ENCODE assay signal across 17 cellular contexts in genomic region chr7:106968160-106968559, GRCh38.
DNase-seq lines count a peak whose midpoint lies in the region; ATAC-seq, FAIRE-seq and TF ChIP-seq lines count a peak whose summit lies in the region.
"Had no signal": no experiment of that assay in that cellular context is flagged by ENCODE, and none has a peak within 500 bp of the region (broad histone marks: within the 10 kb centered on the region; RNA-seq: fewer than 3 reads in every experiment).

No MANE protein-coding gene starts in this region.

- H2AFZ ChIP-seq in neuronal stem cell (ENCODE audit: low read length): peak overlapping the region; percentile 42

- H3K27ac ChIP-seq in endodermal cell (ENCODE audit: low read depth, low read length): no peak overlapping the region
- no peak overlapping the region for H3K27ac ChIP-seq in neuronal stem cell (replicated peaks; ENCODE audit: low read length)

- no peak overlapping the region for H3K4ac ChIP-seq in neuronal stem cell (ENCODE audit: low read length)

- H3K27me3 ChIP-seq in H7 (ENCODE audit: control insufficient read depth, insufficient read depth, low read length): no peaks in the 10 kb centered on the region
- no peaks in the 10 kb centered on the region for H3K27me3 ChIP-seq in endodermal cell (ENCODE audit: control insufficient read depth, insufficient read depth, low read length, poor library complexity, severe bottlenecking)
- H3K27me3 ChIP-seq in neuronal stem cell (ENCODE audit: control insufficient read depth in 3 of 3, insufficient read depth in 3 of 3, low read depth in 1 of 3, low read length in 3 of 3): no peaks in the 10 kb centered on the region

- H2BK12ac ChIP-seq in neuronal stem cell (ENCODE audit: low read length): no peak overlapping the region

- H2AK5ac ChIP-seq in neuronal stem cell (ENCODE audit: low read depth, low read length): no peak overlapping the region

- H4K8ac ChIP-seq in neuronal stem cell (ENCODE audit: low read depth, low read length): no peak overlapping the region

- CTCF ChIA-PET in WTC11 (lab: Charles Lee): interaction anchor here (1.1 kb wide), 1 partner anchor 8 kb away, joined by 4 read pairs; no protein-coding TSS in a partner anchor

- no peaks in the 10 kb centered on the region for H3K4me1 ChIP-seq in endodermal cell (ENCODE audit: control insufficient read depth, insufficient read depth, low read length)
- H3K4me1 ChIP-seq in neuronal stem cell (ENCODE audit: control insufficient read depth in 2 of 2, insufficient read depth in 1 of 2, low read depth in 1 of 2, low read length in 2 of 2): no peaks in the 10 kb centered on the region
- H3K4me1 ChIP-seq: Caco-2 had no signal

- POLR2A ChIA-PET in WTC11 (lab: Charles Lee): no interaction called here

- no peak overlapping the region for H3K23ac ChIP-seq in neuronal stem cell (ENCODE audit: low read depth, low read length, poor library complexity)

- H3K14ac ChIP-seq in neuronal stem cell (ENCODE audit: low read length): no peak overlapping the region

- H3K27me3 Mint-ChIP-seq in WTC11 (ENCODE audit: low read depth) (no peaks in the 10 kb centered on the region; the same call in 1 of the 2 replicates), endodermal cell (ENCODE audit: insufficient read depth) (peaks cover 2% of the 10 kb centered on the region)

- no peak overlapping the region for H2BK15ac ChIP-seq in neuronal stem cell (ENCODE audit: low read length)

- H3K4me1 Mint-ChIP-seq in WTC11 (peaks cover 47% of the 10 kb centered on the region), endodermal cell (no peaks in the 10 kb centered on the region)
- H3K4me1 Mint-ChIP-seq: B cell; CD4-positive, CD25-positive, alpha-beta regulatory T cell; CD8-positive, alpha-beta memory T cell had no signal

- H3K27ac Mint-ChIP-seq in WTC11: peak overlapping the region; percentile 75
- no peak overlapping the region for H3K27ac Mint-ChIP-seq in endodermal cell
- H3K27ac Mint-ChIP-seq: B cell; CD4-positive, CD25-positive, alpha-beta regulatory T cell; CD8-positive, alpha-beta memory T cell had no signal

- no peak overlapping the region for H3K4me2 ChIP-seq in neuronal stem cell (ENCODE audit: insufficient read depth, low read length, poor library complexity, severe bottlenecking)

- no peaks in the 10 kb centered on the region for H3K36me3 Mint-ChIP-seq in WTC11
- H3K36me3 Mint-ChIP-seq in endodermal cell (ENCODE audit: low read depth): no peaks in the 10 kb centered on the region
- H3K36me3 Mint-ChIP-seq: CD4-positive, CD25-positive, alpha-beta regulatory T cell had no signal

- H3K9ac ChIP-seq in endodermal cell (ENCODE audit: extremely low read depth, low read length, poor library complexity, severe bottlenecking) (no peak overlapping the region), neuronal stem cell (ENCODE audit: low read depth, low read length, poor library complexity) (no peak overlapping the region)

- peak; percentile 49 for DNase-seq in H7
- peak; percentile 20 for DNase-seq in WTC11 (ENCODE audit: low spot score)
- peak; percentile 58 for DNase-seq in endodermal cell
- DNase-seq in neuronal stem cell (ENCODE audit: low spot score): no peak
- no peak for DNase-seq in RCC 7860 (ENCODE audit: low spot score)
- no peak for DNase-seq in MV-4-11 (lab: John Stamatoyannopoulos, UW)
- DNase-seq: C1 segment of cervical spinal cord; Caco-2; CD4-positive, CD25-positive, alpha-beta regulatory T cell; CD8-positive, alpha-beta memory T cell had no signal

- peaks cover 4% of the 10 kb centered on the region; the same call in 1 of the 2 replicates for H3K9me3 Mint-ChIP-seq in WTC11
- no peaks in the 10 kb centered on the region for H3K9me3 Mint-ChIP-seq in endodermal cell
- H3K9me3 Mint-ChIP-seq: CD4-positive, CD25-positive, alpha-beta regulatory T cell; CD8-positive, alpha-beta memory T cell had no signal

- ATAC-seq in WTC11 (peak; percentile 73), HG02763 (IDR thresholded peaks at IDR 0.05; ENCODE audit: unreplicated experiment) (no peak)

- no peak overlapping the region for H3K18ac ChIP-seq in neuronal stem cell (ENCODE audit: low read length)

- no peak overlapping the region for H4K91ac ChIP-seq in neuronal stem cell (ENCODE audit: low read depth, low read length, poor library complexity)

- H3K9me3 ChIP-seq in endodermal cell (ENCODE audit: control insufficient read depth, low read length) (no peaks in the 10 kb centered on the region), neuronal stem cell (replicated peaks in 1 of 2; ENCODE audit: control insufficient read depth in 2 of 2, insufficient read depth in 1 of 2, low read depth in 1 of 2, low read length in 2 of 2) (no peaks in the 10 kb centered on the region)
- H3K9me3 ChIP-seq: Caco-2 had no signal

- no peak for TF ChIP-seq CTCF in WTC11 (IDR thresholded peaks at IDR 0.05)
- TF ChIP-seq CTCF in endodermal cell (conservative IDR thresholded peaks at IDR 0.05): no peak

- H2BK5ac ChIP-seq in neuronal stem cell (ENCODE audit: low read length): no peak overlapping the region

- WGBS in endodermal cell (ENCODE audit: insufficient coverage in 1 of 2, insufficient read length in 1 of 2), 2 experiments: 55 to 72% methylated on average over 4 to 5 of the region's 5 CpGs
- no CpG with 5 or more reads among the region's 5 CpGs for WGBS in neuronal stem cell (ENCODE audit: extremely low coverage in 2 of 2, insufficient read length in 2 of 2, insufficient replicate concordance in 1 of 2), 2 donors

- H3K79me1 ChIP-seq in neuronal stem cell (ENCODE audit: low read depth, low read length): no peaks in the 10 kb centered on the region

- H3K4me3 Mint-ChIP-seq in WTC11: no peak overlapping the region
- no peak overlapping the region for H3K4me3 Mint-ChIP-seq in endodermal cell
- H3K4me3 Mint-ChIP-seq: B cell; CD4-positive, CD25-positive, alpha-beta regulatory T cell; CD8-positive, alpha-beta memory T cell had no signal

- FAIRE-seq in RCC 7860 (lab: Jason Lieb, UNC): no peak
- FAIRE-seq: D721Med, G401.6, GM12891, GM19239, H54 had no signal

- H3K4me3 ChIP-seq in H7 (ENCODE audit: insufficient read depth, low read depth, low read length) (no peak overlapping the region), endodermal cell (ENCODE audit: low read length) (no peak overlapping the region), neuronal stem cell (ENCODE audit: low read length in 2 of 2) (peak overlapping the region in 1 of 2 donors; percentile 33)

- H3K36me3 ChIP-seq in H7 (replicated peaks; ENCODE audit: control insufficient read depth, insufficient read depth, low read length) (no peaks in the 10 kb centered on the region), endodermal cell (ENCODE audit: control insufficient read depth, insufficient read depth, low read length) (no peaks in the 10 kb centered on the region), neuronal stem cell (replicated peaks in 1 of 2; ENCODE audit: control insufficient read depth in 2 of 2, insufficient read depth in 2 of 2, low read length in 2 of 2) (no peaks in the 10 kb centered on the region)

- H2BK120ac ChIP-seq in neuronal stem cell (ENCODE audit: low read depth, low read length): no peak overlapping the region

TF ChIP-seq in WTC11, 78 proteins besides CTCF, POLR2A, EP300 and RAD21 (continues in another document):
- TF ChIP-seq USF1 (CRISPR knock-in tag; IDR thresholded peaks at IDR 0.05): no peak
- no peak for TF ChIP-seq IRF2 (CRISPR knock-in tag; IDR thresholded peaks at IDR 0.05; ENCODE audit: borderline replicate concordance, low read depth)
- no peak for TF ChIP-seq AR (CRISPR knock-in tag; IDR thresholded peaks at IDR 0.05)
- no peak for TF ChIP-seq GABPB1 (CRISPR knock-in tag; IDR thresholded peaks at IDR 0.05)

Comparison
In these comparisons a context has a peak if more than half of its experiments do, and no peak if none do; other contexts are left out.
1. DNase-seq: peak in H7 (single experiment), WTC11 (single experiment) and endodermal cell (single experiment); none in neuronal stem cell (single experiment), RCC 7860 (single experiment) and MV-4-11 (single experiment).